Comparison of ENCODE assay signal across 19 cellular contexts in genomic region chr17:14923981-14924380, GRCh38.
"Had no signal": no experiment of that assay in that cellular context is flagged by ENCODE, and none has a peak within 500 bp of the region (broad histone marks: within the 10 kb centered on the region; RNA-seq: fewer than 3 reads in every experiment).

No MANE protein-coding gene starts in this region.

- ATAC-seq: activated T-cell treated with anti-CD3 and anti-CD28 coated beads, Interleukin-2, amount 50 U/mL, for 72 hours; gastrocnemius medialis; heart left ventricle; naive thymus-derived CD8-positive, alpha-beta T cell had no signal

- H3K27ac ChIP-seq: breast epithelium, gastrocnemius medialis, heart left ventricle, left ventricle myocardium inferior, neutrophil had no signal

- H3K9me3 ChIP-seq: breast epithelium, gastrocnemius medialis, neutrophil had no signal

- H3K4me3 ChIP-seq: breast epithelium, gastrocnemius medialis, heart left ventricle, left ventricle myocardium inferior had no signal

- DNase-seq: activated B cell treated with CpG ODN at 0.5 μM for 24 hours; activated CD4-positive, alpha-beta T cell treated with anti-CD3 and anti-CD28 coated beads, Interleukin-2, amount 10 ng/mL, durations not matched to agents 24 days and 14 days; activated CD8-positive, alpha-beta memory T cell treated with anti-CD3 and anti-CD28 coated beads, Interleukin-2, amount 50 U/mL, for 48 hours; activated gamma-delta T cell treated with Interleukin-2 at 50 U/mL for 16 hours; activated T-cell treated with anti-CD3 and anti-CD28 coated beads, Interleukin-2, amount 50 U/mL, for 72 hours; amygdala; gastrocnemius medialis; heart left ventricle; islet precursor cell; left ventricle myocardium inferior; naive thymus-derived CD8-positive, alpha-beta T cell; posterior cingulate gyrus; retina; stimulated activated CD4-positive, alpha-beta T cell treated with anti-CD3 and anti-CD28 coated beads, Interleukin-4, amount 100 ng/mL, for 24 hours; stimulated activated naive CD4-positive, alpha-beta T cell; T-helper 2 cell; trophoblast cell had no signal

- H3K4me1 ChIP-seq: breast epithelium, gastrocnemius medialis, heart left ventricle, left ventricle myocardium inferior had no signal

- H3K36me3 ChIP-seq: breast epithelium, gastrocnemius medialis, heart left ventricle, left ventricle myocardium inferior, neutrophil had no signal

- H3K27me3 ChIP-seq: gastrocnemius medialis, neutrophil had no signal
